1 cellular context compared by ENCODE assay signal in the genomic region with DNA sequence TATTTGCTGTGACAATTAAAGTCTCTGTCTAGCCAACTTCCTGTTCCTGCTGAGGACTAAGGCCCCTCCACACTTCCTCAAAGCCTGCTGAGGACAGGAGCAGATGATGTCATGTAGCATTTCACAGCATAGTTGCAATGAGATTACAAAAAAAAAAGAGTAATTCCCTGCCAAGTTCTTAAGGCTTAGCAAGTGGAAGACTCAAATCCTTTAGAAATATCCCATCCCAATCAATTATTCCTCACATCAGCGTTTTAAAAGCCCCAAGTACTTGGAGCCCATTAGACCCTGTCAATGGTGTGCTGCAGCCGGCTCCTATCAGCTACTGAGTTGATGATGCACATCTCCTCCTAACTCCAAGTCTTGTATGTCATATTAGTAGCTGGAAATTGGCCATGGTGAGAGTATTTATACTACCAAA.
TF ChIP-seq lines count a peak whose summit lies in the region.

No MANE protein-coding gene starts in this region.

TF ChIP-seq in K562, 482 proteins besides CTCF, POLR2A, EP300 and RAD21 (continued from another document and continues in another):
- TF ChIP-seq ZBTB11 (CRISPR knock-in tag; IDR thresholded peaks at IDR 0.05) (0 out of 6 replicates have a peak, but pooled peaks of 1 of the 3 experiments have one; percentile 37), NONO (IDR thresholded peaks at IDR 0.05; ENCODE audit: low read depth in 2 of 2, low read length in 1 of 2) (no peak), MAZ (CRISPR knock-in tag; conservative IDR thresholded peaks at IDR 0.05 in 1 of 2, IDR thresholded peaks at IDR 0.05 in 1 of 2) (no peak), ZBTB1 (CRISPR knock-in tag; IDR thresholded peaks at IDR 0.05; ENCODE audit: borderline replicate concordance, low read depth) (no peak), ZNF512 (tag; IDR thresholded peaks at IDR 0.05) (no peak), ZC3H11A (IDR thresholded peaks at IDR 0.05; ENCODE audit: low read depth, low read length) (no peak), OTX1 (CRISPR knock-in tag; IDR thresholded peaks at IDR 0.05) (no peak), ZEB2 (IDR thresholded peaks at IDR 0.05) (no peak), LEF1 (IDR thresholded peaks at IDR 0.05) (peak; percentile 21; the same call in 1 of the 2 replicates), ZFP36 (IDR thresholded peaks at IDR 0.05; ENCODE audit: low read depth, low read length, partially characterized antibody) (no peak), GTF2B (IDR thresholded peaks at IDR 0.05; ENCODE audit: extremely low read depth, insufficient read length) (no peak), ZNF274 (IDR thresholded peaks at IDR 0.05; ENCODE audit: borderline replicate concordance, low read depth, low read length) (no peak), ARID3A (IDR thresholded peaks at IDR 0.05; ENCODE audit: borderline replicate concordance, low read depth, low read length) (0 out of 2 replicates have a peak, but pooled peaks have one; percentile 40), ZNF507 (tag; conservative IDR thresholded peaks at IDR 0.05) (no peak), NUFIP1 (IDR thresholded peaks at IDR 0.05; ENCODE audit: partially characterized antibody) (no peak), FOSL1 (tag; conservative IDR thresholded peaks at IDR 0.05) (peak; percentile 40; the same call in 1 of the 2 replicates), ZNF253 (CRISPR knock-in tag; conservative IDR thresholded peaks at IDR 0.05) (no peak), JUN (IDR thresholded peaks at IDR 0.05; ENCODE audit: borderline replicate concordance, low read depth, low read length) (peak; percentile 94), JUN (CRISPR knock-in tag; IDR thresholded peaks at IDR 0.05; ENCODE audit: borderline replicate concordance) (no peak), CSDE1 (IDR thresholded peaks at IDR 0.05) (no peak), IRF2 (CRISPR knock-in tag; IDR thresholded peaks at IDR 0.05) (no peak), CREM (IDR thresholded peaks at IDR 0.05; ENCODE audit: low read depth) (peak; percentile 76), ZNF766 (CRISPR knock-in tag; conservative IDR thresholded peaks at IDR 0.05) (no peak), CBFA2T3 (IDR thresholded peaks at IDR 0.05) (no peak), SMARCA4 (IDR thresholded peaks at IDR 0.05) (peak; percentile 51; the same call in 1 of the 2 replicates), MEF2D (tag; conservative IDR thresholded peaks at IDR 0.05; ENCODE audit: low read depth) (no peak), ZNF696 (CRISPR knock-in tag; conservative IDR thresholded peaks at IDR 0.05) (no peak), TARDBP (IDR thresholded peaks at IDR 0.05) (0 out of 2 replicates have a peak, but pooled peaks have one; percentile 31), MTA3 (IDR thresholded peaks at IDR 0.05; ENCODE audit: borderline replicate concordance) (peak; percentile 67; the same call in 1 of the 2 replicates)
- TF ChIP-seq, protein P1, sequence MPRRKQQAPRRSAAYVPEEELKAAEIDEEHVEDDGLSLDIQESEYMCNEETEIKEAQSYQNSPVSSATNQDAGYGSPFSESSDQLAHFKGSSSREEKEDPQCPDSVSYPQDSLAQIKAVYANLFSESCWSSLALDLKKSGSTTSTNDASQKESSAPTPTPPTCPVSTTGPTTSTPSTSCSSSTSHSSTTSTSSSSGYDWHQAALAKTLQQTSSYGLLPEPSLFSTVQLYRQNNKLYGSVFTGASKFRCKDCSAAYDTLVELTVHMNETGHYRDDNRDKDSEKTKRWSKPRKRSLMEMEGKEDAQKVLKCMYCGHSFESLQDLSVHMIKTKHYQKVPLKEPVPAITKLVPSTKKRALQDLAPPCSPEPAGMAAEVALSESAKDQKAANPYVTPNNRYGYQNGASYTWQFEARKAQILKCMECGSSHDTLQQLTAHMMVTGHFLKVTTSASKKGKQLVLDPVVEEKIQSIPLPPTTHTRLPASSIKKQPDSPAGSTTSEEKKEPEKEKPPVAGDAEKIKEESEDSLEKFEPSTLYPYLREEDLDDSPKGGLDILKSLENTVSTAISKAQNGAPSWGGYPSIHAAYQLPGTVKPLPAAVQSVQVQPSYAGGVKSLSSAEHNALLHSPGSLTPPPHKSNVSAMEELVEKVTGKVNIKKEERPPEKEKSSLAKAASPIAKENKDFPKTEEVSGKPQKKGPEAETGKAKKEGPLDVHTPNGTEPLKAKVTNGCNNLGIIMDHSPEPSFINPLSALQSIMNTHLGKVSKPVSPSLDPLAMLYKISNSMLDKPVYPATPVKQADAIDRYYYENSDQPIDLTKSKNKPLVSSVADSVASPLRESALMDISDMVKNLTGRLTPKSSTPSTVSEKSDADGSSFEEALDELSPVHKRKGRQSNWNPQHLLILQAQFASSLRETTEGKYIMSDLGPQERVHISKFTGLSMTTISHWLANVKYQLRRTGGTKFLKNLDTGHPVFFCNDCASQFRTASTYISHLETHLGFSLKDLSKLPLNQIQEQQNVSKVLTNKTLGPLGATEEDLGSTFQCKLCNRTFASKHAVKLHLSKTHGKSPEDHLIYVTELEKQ (CRISPR knock-in tag; IDR thresholded peaks at IDR 0.05): no peak
- TF ChIP-seq, protein P2, sequence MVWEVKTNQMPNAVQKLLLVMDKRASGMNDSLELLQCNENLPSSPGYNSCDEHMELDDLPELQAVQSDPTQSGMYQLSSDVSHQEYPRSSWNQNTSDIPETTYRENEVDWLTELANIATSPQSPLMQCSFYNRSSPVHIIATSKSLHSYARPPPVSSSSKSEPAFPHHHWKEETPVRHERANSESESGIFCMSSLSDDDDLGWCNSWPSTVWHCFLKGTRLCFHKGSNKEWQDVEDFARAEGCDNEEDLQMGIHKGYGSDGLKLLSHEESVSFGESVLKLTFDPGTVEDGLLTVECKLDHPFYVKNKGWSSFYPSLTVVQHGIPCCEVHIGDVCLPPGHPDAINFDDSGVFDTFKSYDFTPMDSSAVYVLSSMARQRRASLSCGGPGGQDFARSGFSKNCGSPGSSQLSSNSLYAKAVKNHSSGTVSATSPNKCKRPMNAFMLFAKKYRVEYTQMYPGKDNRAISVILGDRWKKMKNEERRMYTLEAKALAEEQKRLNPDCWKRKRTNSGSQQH (CRISPR knock-in tag; IDR thresholded peaks at IDR 0.05): no peak
- TF ChIP-seq, protein P3, sequence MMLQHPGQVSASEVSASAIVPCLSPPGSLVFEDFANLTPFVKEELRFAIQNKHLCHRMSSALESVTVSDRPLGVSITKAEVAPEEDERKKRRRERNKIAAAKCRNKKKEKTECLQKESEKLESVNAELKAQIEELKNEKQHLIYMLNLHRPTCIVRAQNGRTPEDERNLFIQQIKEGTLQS (IDR thresholded peaks at IDR 0.05): peak; percentile 94
- TF ChIP-seq, protein P3 (CRISPR knock-in tag; conservative IDR thresholded peaks at IDR 0.05): peak; percentile 91
- TF ChIP-seq, protein P4, sequence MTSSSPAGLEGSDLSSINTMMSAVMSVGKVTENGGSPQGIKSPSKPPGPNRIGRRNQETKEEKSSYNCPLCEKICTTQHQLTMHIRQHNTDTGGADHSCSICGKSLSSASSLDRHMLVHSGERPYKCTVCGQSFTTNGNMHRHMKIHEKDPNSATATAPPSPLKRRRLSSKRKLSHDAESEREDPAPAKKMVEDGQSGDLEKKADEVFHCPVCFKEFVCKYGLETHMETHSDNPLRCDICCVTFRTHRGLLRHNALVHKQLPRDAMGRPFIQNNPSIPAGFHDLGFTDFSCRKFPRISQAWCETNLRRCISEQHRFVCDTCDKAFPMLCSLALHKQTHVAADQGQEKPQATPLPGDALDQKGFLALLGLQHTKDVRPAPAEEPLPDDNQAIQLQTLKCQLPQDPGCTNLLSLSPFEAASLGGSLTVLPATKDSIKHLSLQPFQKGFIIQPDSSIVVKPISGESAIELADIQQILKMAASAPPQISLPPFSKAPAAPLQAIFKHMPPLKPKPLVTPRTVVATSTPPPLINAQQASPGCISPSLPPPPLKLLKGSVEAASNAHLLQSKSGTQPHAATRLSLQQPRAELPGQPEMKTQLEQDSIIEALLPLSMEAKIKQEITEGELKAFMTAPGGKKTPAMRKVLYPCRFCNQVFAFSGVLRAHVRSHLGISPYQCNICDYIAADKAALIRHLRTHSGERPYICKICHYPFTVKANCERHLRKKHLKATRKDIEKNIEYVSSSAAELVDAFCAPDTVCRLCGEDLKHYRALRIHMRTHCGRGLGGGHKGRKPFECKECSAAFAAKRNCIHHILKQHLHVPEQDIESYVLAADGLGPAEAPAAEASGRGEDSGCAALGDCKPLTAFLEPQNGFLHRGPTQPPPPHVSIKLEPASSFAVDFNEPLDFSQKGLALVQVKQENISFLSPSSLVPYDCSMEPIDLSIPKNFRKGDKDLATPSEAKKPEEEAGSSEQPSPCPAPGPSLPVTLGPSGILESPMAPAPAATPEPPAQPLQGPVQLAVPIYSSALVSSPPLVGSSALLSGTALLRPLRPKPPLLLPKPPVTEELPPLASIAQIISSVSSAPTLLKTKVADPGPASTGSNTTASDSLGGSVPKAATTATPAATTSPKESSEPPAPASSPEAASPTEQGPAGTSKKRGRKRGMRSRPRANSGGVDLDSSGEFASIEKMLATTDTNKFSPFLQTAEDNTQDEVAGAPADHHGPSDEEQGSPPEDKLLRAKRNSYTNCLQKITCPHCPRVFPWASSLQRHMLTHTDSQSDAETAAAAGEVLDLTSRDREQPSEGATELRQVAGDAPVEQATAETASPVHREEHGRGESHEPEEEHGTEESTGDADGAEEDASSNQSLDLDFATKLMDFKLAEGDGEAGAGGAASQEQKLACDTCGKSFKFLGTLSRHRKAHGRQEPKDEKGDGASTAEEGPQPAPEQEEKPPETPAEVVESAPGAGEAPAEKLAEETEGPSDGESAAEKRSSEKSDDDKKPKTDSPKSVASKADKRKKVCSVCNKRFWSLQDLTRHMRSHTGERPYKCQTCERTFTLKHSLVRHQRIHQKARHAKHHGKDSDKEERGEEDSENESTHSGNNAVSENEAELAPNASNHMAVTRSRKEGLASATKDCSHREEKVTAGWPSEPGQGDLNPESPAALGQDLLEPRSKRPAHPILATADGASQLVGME (CRISPR knock-in tag; IDR thresholded peaks at IDR 0.05): no peak
